In the genomic region with DNA sequence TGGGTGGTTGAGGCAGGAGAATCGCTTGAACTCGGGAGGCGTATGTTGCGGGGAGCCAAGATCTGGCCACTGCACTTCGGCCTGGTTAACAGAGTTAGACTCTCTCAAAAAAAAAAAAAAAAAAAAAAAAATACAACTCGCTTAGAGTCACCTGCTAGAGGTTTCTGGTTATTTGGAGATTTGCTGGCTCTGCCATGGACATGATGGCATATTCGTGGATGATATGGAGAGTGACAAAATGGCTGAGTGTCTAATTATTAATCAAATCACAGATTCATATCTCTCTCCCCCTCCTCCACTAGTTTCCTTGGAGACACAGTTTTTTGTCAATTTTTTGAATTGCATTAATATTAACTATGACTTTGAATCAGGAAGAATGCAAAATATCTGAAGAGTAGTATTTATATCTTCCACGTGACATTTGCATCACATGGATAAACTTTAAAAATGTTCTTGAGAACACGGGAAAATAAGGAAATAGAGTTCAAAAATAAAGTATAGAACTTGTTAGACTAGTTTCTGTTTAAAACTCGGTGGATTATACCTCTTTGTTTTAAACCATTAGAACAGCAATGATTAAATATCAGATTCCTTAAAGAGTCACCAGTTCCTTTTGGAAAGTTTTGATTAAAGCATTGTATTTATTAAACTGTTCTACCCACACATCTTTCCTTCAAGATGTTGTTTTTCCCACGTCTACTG, we compare ENCODE assay signal across 22 cellular contexts.
"Had no signal": no experiment of that assay in that cellular context is flagged by ENCODE, and none has a peak within 500 bp of the region (broad histone marks: within the 10 kb centered on the region; RNA-seq: fewer than 3 reads in every experiment).

No MANE protein-coding gene starts in this region.

- H3K9me3 ChIP-seq: gastrocnemius medialis, lower lobe of right lung, psoas muscle, right lobe of liver, upper lobe of left lung had no signal

- DNase-seq: activated B cell treated with CpG ODN at 0.5 μM for 24 hours; activated CD4-positive, alpha-beta memory T cell treated with anti-CD3 and anti-CD28 coated beads, Interleukin-2, amount 10 ng/mL, durations not matched to agents 7 days and 5 days; activated CD4-positive, alpha-beta T cell treated with anti-CD3 and anti-CD28 coated beads for 4 hours; activated CD8-positive, alpha-beta memory T cell treated with anti-CD3 and anti-CD28 coated beads, Interleukin-2, amount 10 ng/mL, durations not matched to agents 7 days and 5 days; activated naive CD4-positive, alpha-beta T cell; activated naive CD8-positive, alpha-beta T cell treated with anti-CD3 and anti-CD28 coated beads for 36 hours; activated T-cell treated with anti-CD3 and anti-CD28 coated beads, Interleukin-2, amount 50 U/mL, for 1 hour; amniotic stem cell; endodermal cell; erythroblast; gastrocnemius medialis; left cardiac atrium; lower lobe of right lung; psoas muscle; right lobe of liver; small intestine; stimulated activated CD4-positive, alpha-beta T cell treated with anti-CD3 and anti-CD28 coated beads, Interleukin-15, amount 100 ng/mL, for 24 hours; stimulated activated CD4-positive, alpha-beta T cell treated with anti-CD3 and anti-CD28 coated beads, Interleukin-2, amount 100 ng/mL, for 48 hours; T-helper 1 cell; T-helper 9 cell; upper lobe of left lung had no signal

- H3K27me3 ChIP-seq: gastrocnemius medialis, right lobe of liver, upper lobe of left lung had no signal

- H3K27ac ChIP-seq: gastrocnemius medialis, lower lobe of right lung, psoas muscle, right lobe of liver, upper lobe of left lung had no signal

- FAIRE-seq: small intestine had no signal

- H3K4me1 ChIP-seq: gastrocnemius medialis, lower lobe of right lung, psoas muscle, right lobe of liver, upper lobe of left lung had no signal

- H3K4me3 ChIP-seq: gastrocnemius medialis, lower lobe of right lung, psoas muscle, right lobe of liver, upper lobe of left lung had no signal

- ATAC-seq: activated CD8-positive, alpha-beta memory T cell treated with anti-CD3 and anti-CD28 coated beads, Interleukin-2, amount 10 ng/mL, durations not matched to agents 7 days and 5 days; activated T-helper 17 cell treated with anti-CD3 and anti-CD28 coated beads, Interleukin-2, amount 50 U/mL, for 72 hours; gastrocnemius medialis; left cardiac atrium; lower lobe of right lung; psoas muscle; right lobe of liver had no signal

- H3K36me3 ChIP-seq: gastrocnemius medialis, lower lobe of right lung, right lobe of liver, upper lobe of left lung had no signal
